Comparison of ENCODE assay signal across 20 cellular contexts in the genomic region with DNA sequence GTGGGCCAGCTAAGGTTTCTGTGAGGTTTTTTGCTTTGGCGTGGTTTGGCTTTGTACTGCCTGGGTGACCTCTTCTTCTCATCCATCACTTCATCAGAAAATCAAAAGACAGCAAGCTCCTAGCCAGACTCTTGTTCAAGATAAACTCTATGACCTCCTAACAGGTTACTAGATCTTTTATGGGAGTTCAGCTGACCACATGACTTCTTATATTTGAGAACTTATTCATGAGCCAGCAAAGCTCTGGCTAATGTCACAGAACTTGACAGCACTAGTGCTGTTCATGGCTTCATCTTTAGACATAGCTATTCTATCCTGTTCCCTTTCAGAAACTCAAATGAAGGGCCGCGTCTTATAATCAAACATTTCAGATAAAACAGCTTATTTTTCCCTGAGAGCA.
"Had no signal": no experiment of that assay in that cellular context is flagged by ENCODE, and none has a peak within 500 bp of the region (broad histone marks: within the 10 kb centered on the region; RNA-seq: fewer than 3 reads in every experiment).

No MANE protein-coding gene starts in this region.

- ATAC-seq: activated CD4-positive, alpha-beta T cell treated with anti-CD3 and anti-CD28 coated beads for 36 hours had no signal

- H3K4me3 ChIP-seq: Peyer's patch had no signal

- H3K4me1 ChIP-seq: Peyer's patch had no signal

- DNase-seq: activated CD4-positive, alpha-beta memory T cell treated with anti-CD3 and anti-CD28 coated beads, Interleukin-2, amount 10 ng/mL, durations not matched to agents 7 days and 5 days; activated CD4-positive, alpha-beta T cell treated with anti-CD3 and anti-CD28 coated beads for 36 hours; activated CD4-positive, alpha-beta T cell treated with anti-CD3 and anti-CD28 coated beads, Interleukin-2, amount 50 U/mL, for 1 hour; activated gamma-delta T cell treated with Interleukin-2 at 50 U/mL for 16 hours; activated naive CD4-positive, alpha-beta T cell treated with anti-CD3 and anti-CD28 coated beads, Interleukin-2, amount 10 ng/mL, durations not matched to agents 7 days and 5 days; activated naive CD8-positive, alpha-beta T cell treated with anti-CD3 and anti-CD28 coated beads for 36 hours; activated T-cell treated with anti-CD3 and anti-CD28 coated beads for 4 hours; activated T-cell treated with anti-CD3 and anti-CD28 coated beads, Interleukin-2, amount 50 U/mL, for 48 hours; central memory CD4-positive, alpha-beta T cell; KBM-7; NCI-H1092; NCI-H1417; NCI-H1930; NCI-H2171; NCI-H2227 treated with DMSO at 0.1 percent for 48 hours; Peyer's patch; SHP77 treated with DMSO at 0.1 percent for 48 hours; T-helper 1 cell had no signal

- H3K36me3 ChIP-seq: Peyer's patch had no signal

- H3K27ac ChIP-seq: Peyer's patch, RWPE1, VCaP had no signal

- H3K9me3 ChIP-seq: Peyer's patch had no signal

- H3K27me3 ChIP-seq: Peyer's patch had no signal
